Comparison of ENCODE assay signal across 8 cellular contexts in genomic region chr4:123398151-123398802, GRCh38. TPM values are rescaled to one million over a fixed set of nuclear protein-coding genes. Genes with fewer than 3 reads are reported as not detected.
DNase-seq lines count a peak whose midpoint lies in the region; ATAC-seq and TF ChIP-seq lines count a peak whose summit lies in the region.

No MANE protein-coding gene starts in this region.

- peak overlapping the region; percentile 48 for H4K8ac ChIP-seq in trophoblast cell (ENCODE audit: low read depth, low read length)

- H3K27me3 ChIP-seq in HUES48 (ENCODE audit: control insufficient read depth, insufficient read depth, low read length) (no peaks in the 10 kb centered on the region), heart right ventricle (peaks cover 0 to 8% (median 0%) of the 10 kb centered on the region in 7 donors), trophoblast cell (ENCODE audit: insufficient read depth, low read length) (no peaks in the 10 kb centered on the region)

- no peak overlapping the region for H2BK5ac ChIP-seq in trophoblast cell (ENCODE audit: low read depth, low read length, poor library complexity)

- peaks cover 60% of the 10 kb centered on the region for H3K36me3 Mint-ChIP-seq in activated naive CD8-positive, alpha-beta T cell treated with anti-CD3 and anti-CD28 coated beads, Interleukin-2, amount 50 U/mL, for 24 hours (ENCODE audit: low read depth)

- ATAC-seq in GM21390 (IDR thresholded peaks at IDR 0.05; ENCODE audit: unreplicated experiment) (peak; percentile 56), heart right ventricle (peak; percentile 40 to 81 (median 49))
- ATAC-seq in activated naive CD8-positive, alpha-beta T cell treated with anti-CD3 and anti-CD28 coated beads, Interleukin-2, amount 50 U/mL, for 24 hours: peak; percentile 27

- H3K4me3 Mint-ChIP-seq in activated naive CD8-positive, alpha-beta T cell treated with anti-CD3 and anti-CD28 coated beads, Interleukin-2, amount 50 U/mL, for 24 hours: peak overlapping the region; percentile 94

- DNase-seq in Daoy (ENCODE audit: low read depth) (peak; percentile 58), SKM-1 (lab: John Stamatoyannopoulos, UW; ENCODE audit: unreplicated experiment) (peak; percentile 79), heart right ventricle (peak; percentile 51 to 65), trophoblast cell (peak; percentile 51 to 79), middle frontal gyrus (ENCODE audit: extremely low spot score, low spot score) (no peak)
- DNase-seq in activated naive CD8-positive, alpha-beta T cell treated with anti-CD3 and anti-CD28 coated beads, Interleukin-2, amount 50 U/mL, for 24 hours: peak; percentile 74

- H2BK120ac ChIP-seq in trophoblast cell (ENCODE audit: insufficient read depth, low read length, poor library complexity): no peak overlapping the region

- H3K4me1 ChIP-seq in HUES48 (ENCODE audit: control insufficient read depth, insufficient read depth, low read length) (peaks cover 16% of the 10 kb centered on the region), heart right ventricle (peaks cover 0 to 39% (median 17%) of the 10 kb centered on the region in 9 donors), trophoblast cell (ENCODE audit: control insufficient read depth in 1 of 2, insufficient read depth in 2 of 2, low read length in 2 of 2) (no peaks in the 10 kb centered on the region)

- peak overlapping the region; percentile 87 for H3K27ac ChIP-seq in HUES48 (ENCODE audit: low read depth, low read length)
- H3K27ac ChIP-seq in heart right ventricle: peak overlapping the region; percentile 85 to 97 (median 94)
- H3K27ac ChIP-seq in trophoblast cell (ENCODE audit: low read depth, low read length): no peak overlapping the region

- H3K4me3 ChIP-seq in HUES48 (ENCODE audit: low read depth, low read length) (peak overlapping the region; percentile 91), heart right ventricle (peak overlapping the region; percentile 65 to 85 (median 74)), trophoblast cell (ENCODE audit: low read depth, low read length) (peak overlapping the region; percentile 81)

- peak overlapping the region; percentile 20 for H3K14ac ChIP-seq in trophoblast cell (ENCODE audit: low read length)

- no peaks in the 10 kb centered on the region for H3K9me3 Mint-ChIP-seq in activated naive CD8-positive, alpha-beta T cell treated with anti-CD3 and anti-CD28 coated beads, Interleukin-2, amount 50 U/mL, for 24 hours

- H3K36me3 ChIP-seq in HUES48 (ENCODE audit: control insufficient read depth, insufficient read depth, low read length) (peaks cover 25% of the 10 kb centered on the region), heart right ventricle (peaks cover 0 to 37% (median 9%) of the 10 kb centered on the region in 9 donors), trophoblast cell (ENCODE audit: control insufficient read depth in 1 of 2, insufficient read depth in 2 of 2, low read length in 2 of 2) (peaks cover 4 to 9% of the 10 kb centered on the region in 2 experiments)

- no peak overlapping the region for H2AK5ac ChIP-seq in trophoblast cell (ENCODE audit: low read length)

- peak overlapping the region; percentile 81 for H3K9ac ChIP-seq in HUES48 (ENCODE audit: low read depth, low read length)
- H3K9ac ChIP-seq in trophoblast cell (ENCODE audit: low read length): no peak overlapping the region

- H3K18ac ChIP-seq in trophoblast cell (ENCODE audit: low read length): peak overlapping the region; percentile 33

- no peaks in the 10 kb centered on the region for H3K27me3 Mint-ChIP-seq in activated naive CD8-positive, alpha-beta T cell treated with anti-CD3 and anti-CD28 coated beads, Interleukin-2, amount 50 U/mL, for 24 hours

- H3K4me2 ChIP-seq in trophoblast cell (ENCODE audit: low read length): peak overlapping the region; percentile 96

- H2AFZ ChIP-seq in trophoblast cell (ENCODE audit: insufficient read depth, low read length, poor library complexity): peak overlapping the region; percentile 45

- peak overlapping the region; percentile 15 for H2BK12ac ChIP-seq in trophoblast cell (ENCODE audit: low read length)

- WGBS in heart right ventricle, 2 donors: 0% methylated on average over 61 to 81 of the region's 81 CpGs
- WGBS in trophoblast cell (ENCODE audit: extremely low coverage, insufficient coverage, insufficient read length): no CpG with 5 or more reads among the region's 81 CpGs

- H3K79me1 ChIP-seq in trophoblast cell (ENCODE audit: low read length): peaks cover 4% of the 10 kb centered on the region

- H3K4ac ChIP-seq in trophoblast cell (ENCODE audit: low read depth, low read length): no peak overlapping the region

- H4K91ac ChIP-seq in trophoblast cell (ENCODE audit: low read depth, low read length): peak overlapping the region; percentile 19

- intact Hi-C loops in heart right ventricle (cut with DNase I): loop anchor here in 8 of 10 donors (5.0 to 10.0 kb wide), 17 partner anchors 36 to 714 kb away; no protein-coding TSS in a partner anchor

- no peak overlapping the region for H4K12ac ChIP-seq in trophoblast cell (ENCODE audit: low read depth, low read length)

- H3K23ac ChIP-seq in trophoblast cell (ENCODE audit: low read length): no peak overlapping the region

- no peaks in the 10 kb centered on the region for H3K79me2 ChIP-seq in trophoblast cell (ENCODE audit: control insufficient read depth, insufficient read depth, low read length, poor library complexity)

- no peaks in the 10 kb centered on the region for H3K9me3 ChIP-seq in HUES48 (ENCODE audit: control insufficient read depth, insufficient read depth, low read length)
- H3K9me3 ChIP-seq in heart right ventricle: no peaks in the 10 kb centered on the region
- H3K9me3 ChIP-seq in trophoblast cell (ENCODE audit: insufficient read depth, low read depth, low read length): peaks cover 2% of the 10 kb centered on the region

- H3K27ac Mint-ChIP-seq in activated naive CD8-positive, alpha-beta T cell treated with anti-CD3 and anti-CD28 coated beads, Interleukin-2, amount 50 U/mL, for 24 hours: peak overlapping the region; percentile 97

- TF ChIP-seq CTCF in heart right ventricle (IDR thresholded peaks at IDR 0.05): peak in 8 of 9 donors; percentile 31 to 67 (median 56)

- H3K4me1 Mint-ChIP-seq in activated naive CD8-positive, alpha-beta T cell treated with anti-CD3 and anti-CD28 coated beads, Interleukin-2, amount 50 U/mL, for 24 hours: peaks cover 43% of the 10 kb centered on the region

RNA-seq across cellular contexts. Expression of gene SPRY1, which starts 1.7 kb away (rescaled TPM):
- total RNA-seq in Daoy (2014; rRNA removed; shearing (Covaris generic)): 0.06 TPM in 1 of 2 replicates, not detected in the other
- total RNA-seq in heart right ventricle: 10 to 100 TPM; 21.6 to 61.7 (median 37.4) TPM
- polyA plus RNA-seq in heart right ventricle: 10 to 100 TPM; 30.2 to 42.2 TPM
- polyA plus RNA-seq in trophoblast cell (2013): 3.3 and 3.5 TPM in 2 replicates

Comparison
In these comparisons a context has a peak if more than half of its experiments do, and no peak if none do; other contexts are left out.
1. RNA of gene SPRY1, which starts 1.7 kb away (total RNA-seq): 21.6 to 61.7 TPM in heart right ventricle; 0.06 TPM in Daoy; every median in the first group is over 10 times any median in the second.
2. Peak in every context shown above with its lines, with median percentiles within 50 percentile points of each other: ATAC-seq and H3K4me3 ChIP-seq.